In genomic region chr3:38829404-38829803, GRCh38 we compare ENCODE assay signal across 12 cellular contexts. TPM values are rescaled to one million over a fixed set of nuclear protein-coding genes. Genes with fewer than 3 reads are reported as not detected.
DNase-seq lines count a peak whose midpoint lies in the region; ATAC-seq and TF ChIP-seq lines count a peak whose summit lies in the region.
"Had no signal": no experiment of that assay in that cellular context is flagged by ENCODE, and none has a peak within 500 bp of the region (broad histone marks: within the 10 kb centered on the region; RNA-seq: fewer than 3 reads in every experiment).

No MANE protein-coding gene starts in this region.

- H3K14ac ChIP-seq in IMR-90 (replicated peaks; ENCODE audit: low read depth, low read length), result peak overlapping the region; percentile 92

- H3K23ac ChIP-seq in IMR-90 (ENCODE audit: low read depth, low read length), result peak overlapping the region; percentile 99

- peak overlapping the region; percentile 99 for H3K18ac ChIP-seq in IMR-90 (ENCODE audit: low read depth, low read length)

- peaks cover 21% of the 10 kb centered on the region for H3K9me1 ChIP-seq in IMR-90 (ENCODE audit: insufficient read depth, low read length)

- peak overlapping the region; percentile 91 for H3K56ac ChIP-seq in IMR-90 (ENCODE audit: extremely low read depth, insufficient read depth, low read length)

- TF ChIP-seq CTCF in IMR-90 (conservative IDR thresholded peaks at IDR 0.05; ENCODE audit: low read depth, low read length), result no peak
- TF ChIP-seq CTCF in lung (IDR thresholded peaks at IDR 0.05; ENCODE audit: control extremely low read depth, extremely low read depth), result no peak

- peak overlapping the region; percentile 99 for H4K91ac ChIP-seq in IMR-90 (ENCODE audit: insufficient read depth, low read depth, low read length)

- peak overlapping the region; percentile 88 for H3K9ac ChIP-seq in IMR-90 (ENCODE audit: low read depth, low read length)

- ATAC-seq in IMR-90 (ENCODE audit: low read depth) (peak; percentile 96), lung (ENCODE audit: insufficient read depth, low FRiP score) (peak; percentile 43), HG03520 (IDR thresholded peaks at IDR 0.05; ENCODE audit: unreplicated experiment) (no peak)

- H3K36me3 ChIP-seq in IMR-90 (ENCODE audit: control insufficient read depth, insufficient read depth, low read length) (no peaks in the 10 kb centered on the region), lung (ENCODE audit: control insufficient read depth in 2 of 2, insufficient read depth in 2 of 2, low read length in 2 of 2) (no peaks in the 10 kb centered on the region)

- H3K27me3 ChIP-seq in IMR-90 (ENCODE audit: control insufficient read depth, insufficient read depth, low read length) (no peaks in the 10 kb centered on the region), lung (ENCODE audit: control insufficient read depth, insufficient read depth) (no peaks in the 10 kb centered on the region)

- H2BK20ac ChIP-seq in IMR-90 (ENCODE audit: low read depth, low read length), result peak overlapping the region; percentile 96

- no TSS peak for BruUV-seq in IMR-90 (replicated peaks; lab: Mats Ljungman, UMichigan)

- H4K5ac ChIP-seq in IMR-90 (ENCODE audit: low read depth, low read length), result peak overlapping the region; percentile 99

- no CpG with 5 or more reads among the region's 6 CpGs for WGBS in IMR-90 (ENCODE audit: extremely low coverage in 2 of 2, insufficient read length in 1 of 2), 2 experiments
- 69 to 74% methylated on average over 6 of the region's 6 CpGs for WGBS in lung, 2 donors

- DNase-seq in AG08396 (ENCODE audit: low spot score) (peak; percentile 79), IMR-90 (peak; percentile 89), dedifferentiated amniotic fluid mesenchymal stem cell (ENCODE audit: extremely low spot score) (peak; percentile 54), lung (ENCODE audit: low spot score) (no peak), T-helper 9 cell (no peak), epidermal melanocyte (ENCODE audit: insufficient read length, low spot score) (no peak)
- no peak for DNase-seq in activated CD4-positive, alpha-beta T cell treated with anti-CD3 and anti-CD28 coated beads, Interleukin-2, amount 50 U/mL, for 1 hour
- DNase-seq: activated naive CD4-positive, alpha-beta T cell treated with Interleukin-2 at 50 U/mL for 16 hours had no signal

- dilution Hi-C loops in IMR-90 (cut with HindIII; ENCODE audit: low sequenced_read_pairs, unreplicated experiment), result no loop called here

- H2BK15ac ChIP-seq in IMR-90 (ENCODE audit: low read depth, low read length), result peak overlapping the region; percentile 94; the same call in 2 of the 3 replicates

- H2AK9ac ChIP-seq in IMR-90 (replicated peaks; ENCODE audit: low read depth, low read length, poor library complexity), result peak overlapping the region; percentile 89

- H3K4me1 ChIP-seq in IMR-90 (ENCODE audit: control insufficient read depth, insufficient read depth, low read length) (peaks cover 18% of the 10 kb centered on the region), lung (ENCODE audit: control insufficient read depth in 2 of 2, insufficient read depth in 2 of 2, low read length in 2 of 2) (peaks cover 0 to under 1% of the 10 kb centered on the region in 2 donors)

- peak overlapping the region; percentile 99 for H3K4ac ChIP-seq in IMR-90 (ENCODE audit: low read depth, low read length)

- POLR2A ChIA-PET in IMR-90 (lab: Charles Lee; ENCODE audit: unreplicated experiment), result interaction anchor here (0.6 kb wide), 1 partner anchor 285 kb away, joined by 5 read pairs; no protein-coding TSS in a partner anchor

- H3K79me1 ChIP-seq in IMR-90 (ENCODE audit: low read depth in 1 of 2, low read length in 2 of 2), result no peaks in the 10 kb centered on the region; a peak in 1 of 4 replicates

- peak overlapping the region; percentile 74 to 95 for H4K8ac ChIP-seq in IMR-90 (ENCODE audit: low read depth in 2 of 2, low read length in 2 of 2)

- no peak for TF ChIP-seq POLR2A in IMR-90 (IDR thresholded peaks at IDR 0.05; ENCODE audit: low read depth, low read length)

- intact Hi-C loops in IMR-90 (cut with micrococcal nuclease), result no loop called here

- H2BK5ac ChIP-seq in IMR-90 (ENCODE audit: low read depth, low read length, poor library complexity, severe bottlenecking), result peak overlapping the region; percentile 93

- H2BK120ac ChIP-seq in IMR-90 (ENCODE audit: low read depth, low read length), result peak overlapping the region; percentile 100

- H3K4me3 ChIP-seq in IMR-90 (ENCODE audit: insufficient read depth, low read depth, low read length) (no peak overlapping the region), lung (no peak overlapping the region)

- no peaks in the 10 kb centered on the region for H3K9me3 ChIP-seq in IMR-90 (ENCODE audit: control insufficient read depth, insufficient read depth, low read length)
- H3K9me3 ChIP-seq in lung (ENCODE audit: control insufficient read depth in 2 of 2, insufficient read depth in 1 of 2, low read length in 1 of 2), result no peaks in the 10 kb centered on the region

- no peak for TF ChIP-seq RAD21 in IMR-90 (IDR thresholded peaks at IDR 0.05; ENCODE audit: low read length)

- in situ Hi-C loops in IMR-90 (cut with MboI; ENCODE audit: low sequenced_read_pairs), result no loop called here

- H3K27ac ChIP-seq in IMR-90 (ENCODE audit: insufficient read depth, low read length) (peak overlapping the region; percentile 97), lung (ENCODE audit: low read depth in 1 of 2, low read length in 1 of 2) (no peak overlapping the region)

- no peaks in the 10 kb centered on the region for H4K20me1 ChIP-seq in IMR-90 (ENCODE audit: insufficient read depth, low read length)

- CTCF ChIA-PET in IMR-90 (lab: Yijun Ruan, JAX), result interaction anchor here (0.8 kb wide), 1 partner anchor 346 kb away, joined by 3 read pairs; no protein-coding TSS in a partner anchor

- peak overlapping the region; percentile 94 for H2AFZ ChIP-seq in IMR-90 (replicated peaks; ENCODE audit: low read length, poor library complexity)

- H3K4me2 ChIP-seq in IMR-90 (ENCODE audit: low read depth, low read length), result peak overlapping the region; percentile 54

- H2AK5ac ChIP-seq in IMR-90 (ENCODE audit: low read depth, low read length), result peak overlapping the region; percentile 76

TF ChIP-seq in IMR-90, 13 proteins besides CTCF, POLR2A, EP300 and RAD21:
- TF ChIP-seq BHLHE40 (IDR thresholded peaks at IDR 0.05; ENCODE audit: low read depth, low read length), result no peak
- peak; percentile 62 for TF ChIP-seq FOS (IDR thresholded peaks at IDR 0.05; ENCODE audit: low read depth, low read length)
- TF ChIP-seq NFE2L2 (IDR thresholded peaks at IDR 0.05; ENCODE audit: low read depth, low read length), result 0 out of 2 replicates have a peak, but pooled peaks have one; percentile 14
- peak; percentile 56; the same call in 1 of the 2 replicates for TF ChIP-seq MAZ (IDR thresholded peaks at IDR 0.05; ENCODE audit: borderline replicate concordance, low read depth, low read length)
- TF ChIP-seq MXI1 (IDR thresholded peaks at IDR 0.05; ENCODE audit: borderline replicate concordance, low read depth, low read length), result no peak
- TF ChIP-seq CEBPB (IDR thresholded peaks at IDR 0.05; ENCODE audit: low read depth, low read length), result peak; percentile 18; the same call in 1 of the 2 replicates

RNA-seq across cellular contexts. Expression of gene SCN10A, which starts 13.4 kb away (rescaled TPM):
- total RNA-seq in IMR-90 (2012; rRNA removed) (not detected in 2 replicates), lung (not detected)
- polyA plus RNA-seq in IMR-90 (2012; rRNA removed) (not detected in 2 replicates), lung (not detected)
- polyA plus RNA-seq in IMR-90 (2012; cell fraction: cytosol; rRNA removed), result under 0.01 TPM in 1 of 2 replicates, not detected in the other
- polyA plus RNA-seq in IMR-90 (2012; cell fraction: nucleus; rRNA removed; ENCODE audit: low replicate concordance), result 0.01 TPM in 2 replicates
- total RNA-seq: skeletal muscle tissue; subcutaneous adipose tissue; T-helper 2 cell treated with Interferon-gamma antibody and Interleukin-4, amounts not matched to agents 100 ng/mL and 5 ng/mL, for 36 hours had no signal

Comparison
In these comparisons a context has a peak if more than half of its experiments do, and no peak if none do; other contexts are left out.
1. DNase-seq: peak in AG08396 (single experiment), IMR-90 (single experiment) and dedifferentiated amniotic fluid mesenchymal stem cell (single experiment); none in lung (single experiment), activated CD4-positive, alpha-beta T cell treated with anti-CD3 and anti-CD28 coated beads, Interleukin-2, amount 50 U/mL, for 1 hour (single experiment), T-helper 9 cell (single experiment) and epidermal melanocyte (single experiment).